Comparison of ENCODE assay signal across 8 cellular contexts in the genomic region with DNA sequence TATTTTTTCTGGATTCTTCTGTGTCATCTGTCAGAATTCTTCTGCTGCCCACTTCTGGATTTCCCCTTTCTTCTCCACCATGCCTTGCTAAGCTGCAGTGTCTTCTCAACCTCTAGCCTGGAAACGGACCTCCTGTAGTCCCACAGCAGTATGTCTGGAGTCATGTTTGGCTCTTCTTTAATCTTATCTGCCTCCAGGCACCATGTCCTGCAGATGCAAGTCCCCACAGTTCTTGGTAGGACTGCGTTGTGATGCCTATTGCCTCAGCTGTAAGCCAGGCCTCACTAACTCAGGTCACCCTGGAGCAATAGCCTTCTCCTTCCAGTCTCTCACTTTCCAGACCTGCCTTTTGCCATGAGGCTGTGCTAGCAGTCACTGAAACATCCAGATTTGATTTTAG.
"Had no signal": no experiment of that assay in that cellular context is flagged by ENCODE, and none has a peak within 500 bp of the region (broad histone marks: within the 10 kb centered on the region; RNA-seq: fewer than 3 reads in every experiment).

No MANE protein-coding gene starts in this region.

- H3K27me3 Mint-ChIP-seq: IgD-negative memory B cell had no signal

- H3K4me3 ChIP-seq: GM23248 had no signal

- H3K4me1 Mint-ChIP-seq: IgD-negative memory B cell had no signal

- DNase-seq: GM23248, GOT3, H7, HCEC 1CT, KBM-7 had no signal

- H3K9ac ChIP-seq: GM23248 had no signal

- H3K27ac Mint-ChIP-seq: IgD-negative memory B cell had no signal

- H3K36me3 Mint-ChIP-seq: IgD-negative memory B cell had no signal

- ATAC-seq: HepG2 had no signal

- H3K27ac ChIP-seq: GM23248, HL-60 had no signal

- H3K4me3 Mint-ChIP-seq: IgD-negative memory B cell had no signal

- H2AFZ ChIP-seq: GM23248 had no signal
